20 cellular contexts compared by ENCODE assay signal in genomic region chr11:84146826-84147225, GRCh38.
DNase-seq lines count a peak whose midpoint lies in the region; ATAC-seq, FAIRE-seq and TF ChIP-seq lines count a peak whose summit lies in the region.
"Had no signal": no experiment of that assay in that cellular context is flagged by ENCODE, and none has a peak within 500 bp of the region (broad histone marks: within the 10 kb centered on the region; RNA-seq: fewer than 3 reads in every experiment).

No MANE protein-coding gene starts in this region.

- H4K5ac ChIP-seq in H1 (ENCODE audit: insufficient read length, low read depth, low read length) = no peak overlapping the region

- H3K27ac Mint-ChIP-seq in MCF 10A (ENCODE audit: low read depth, unreplicated experiment) = no peak overlapping the region
- H3K27ac Mint-ChIP-seq: CD8-positive, alpha-beta memory T cell had no signal

- H2AK5ac ChIP-seq in H1 (ENCODE audit: low read depth, low read length) = no peak overlapping the region

- H3K23ac ChIP-seq in H1 (ENCODE audit: insufficient read length) = no peak overlapping the region

- 0 out of 2 replicates have a peak, but pooled peaks have one; percentile 10 for TF ChIP-seq CTCF in SK-N-SH (IDR thresholded peaks at IDR 0.05)
- 0 out of 2 replicates have a peak, but pooled peaks have one; percentile 7 for TF ChIP-seq CTCF in LNCaP clone FGC (IDR thresholded peaks at IDR 0.05; ENCODE audit: control insufficient read depth, extremely low read depth, insufficient read depth)
- TF ChIP-seq CTCF in H1 (IDR thresholded peaks at IDR 0.05; ENCODE audit: control extremely low read depth in 1 of 3, insufficient read depth in 1 of 3, low read depth in 1 of 3, low read length in 3 of 3) = peak in 2 of 3 experiments; percentile 26 to 32; a peak in 3 of 4 replicates
- TF ChIP-seq CTCF in MCF 10A (IDR thresholded peaks at IDR 0.05; ENCODE audit: unreplicated experiment) = no peak

- H3K79me1 ChIP-seq in H1 (ENCODE audit: low read depth, low read length) = no peaks in the 10 kb centered on the region

- CTCF ChIA-PET in SK-N-SH (lab: Yijun Ruan, JAX) (interaction anchor here (1.2 kb wide), 1 partner anchor 310 kb away, joined by 3 read pairs; no protein-coding TSS in a partner anchor), H1 (lab: Charles Lee; ENCODE audit: partially characterized antibody) (interaction anchor here (0.6 to 2.9 kb wide), 11 partner anchors 9 to 326 kb away, joined by 3 to 19 read pairs (median 4); no protein-coding TSS in a partner anchor), MCF 10A (lab: Yijun Ruan, JAX) (interaction anchor here (0.8 kb wide), 1 partner anchor 12 kb away, joined by 3 read pairs; no protein-coding TSS in a partner anchor)

- H2AFZ ChIP-seq in SK-N-SH (ENCODE audit: low read depth) = no peak overlapping the region
- 0 out of 2 replicates have a peak overlapping the region, but pooled peaks have one; percentile 64 for H2AFZ ChIP-seq in H1 (ENCODE audit: low read length)

- H4K20me1 ChIP-seq in SK-N-SH (ENCODE audit: insufficient read depth) = no peaks in the 10 kb centered on the region
- no peaks in the 10 kb centered on the region for H4K20me1 ChIP-seq in H1 (replicated peaks in 1 of 2; ENCODE audit: control insufficient read depth in 1 of 2, insufficient read depth in 2 of 2, low read length in 2 of 2)
- H4K20me1 ChIP-seq: BLaER1 treated with 17β-estradiol and CSF1 and Interleukin-3, amounts not matched to agents 10 nM and 100 nM had no signal

- no peak overlapping the region for H2BK120ac ChIP-seq in H1 (replicated peaks; ENCODE audit: low read depth, low read length)

- H3K27me3 Mint-ChIP-seq in MCF 10A (ENCODE audit: insufficient read depth, unreplicated experiment) = no peaks in the 10 kb centered on the region
- H3K27me3 Mint-ChIP-seq: CD8-positive, alpha-beta memory T cell had no signal

- DNase-seq in SK-N-SH (no peak), LNCaP clone FGC (ENCODE audit: low read depth) (no peak), H1 (ENCODE audit: low read depth in 1 of 2, low spot score in 2 of 2) (no peak), substantia nigra (lab: John Stamatoyannopoulos, UW) (peak in 1 of 49 donors; percentile 4), MCF 10A (ENCODE audit: unreplicated experiment) (no peak), NCI-H1694 (lab: John Stamatoyannopoulos, UW) (no peak)
- DNase-seq: CD8-positive, alpha-beta memory T cell; DND-41; HCEC 1CT; MV-4-11; NCI-H187 treated with DMSO at 0.1 percent for 48 hours; NCI-H2171; NCI-H446; NK-92 treated with Interleukin-12 subunit alpha and Interleukin-12 subunit beta, amount 100 ng/mL, for 24 hours; SIG-M5 had no signal

- TF ChIP-seq RAD21 in SK-N-SH (IDR thresholded peaks at IDR 0.05; ENCODE audit: low read length) (no peak), H1 (IDR thresholded peaks at IDR 0.05 in 1 of 2, conservative IDR thresholded peaks at IDR 0.05 in 1 of 2; ENCODE audit: low read depth in 2 of 2, low read length in 2 of 2) (peak; percentile 30 to 36; a peak in 2 of 4 replicates)

- H3K27me3 ChIP-seq in SK-N-SH (ENCODE audit: insufficient read depth) = no peaks in the 10 kb centered on the region
- H3K27me3 ChIP-seq in H1 (replicated peaks in 1 of 4; ENCODE audit: control insufficient read depth in 3 of 4, extremely low read depth in 1 of 4, insufficient read depth in 3 of 4, low read length in 3 of 4) = no peaks in the 10 kb centered on the region
- H3K27me3 ChIP-seq: BLaER1 treated with 17β-estradiol and CSF1 and Interleukin-3, amounts not matched to agents 10 nM and 100 nM had no signal

- FAIRE-seq in H1 (lab: Jason Lieb, UNC) = no peak
- FAIRE-seq: A549, K562 had no signal

- no peaks in the 10 kb centered on the region for H3K36me3 Mint-ChIP-seq in MCF 10A (ENCODE audit: insufficient read depth, unreplicated experiment)
- H3K36me3 Mint-ChIP-seq: CD8-positive, alpha-beta memory T cell had no signal

- no peak overlapping the region for H4K91ac ChIP-seq in H1 (replicated peaks; ENCODE audit: insufficient read length, low read length)

- H3K27ac ChIP-seq in SK-N-SH (ENCODE audit: low read depth in 2 of 2, low read length in 1 of 2) = no peak overlapping the region
- no peak overlapping the region for H3K27ac ChIP-seq in H1 (ENCODE audit: low read depth, low read length)
- peak overlapping the region; percentile 46 for H3K27ac ChIP-seq in substantia nigra (ENCODE audit: low read depth, low read length, poor library complexity, severe bottlenecking)
- H3K27ac ChIP-seq: A549; BLaER1 treated with 17β-estradiol and CSF1 and Interleukin-3, amounts not matched to agents 10 nM and 100 nM had no signal

- WGBS in SK-N-SH (ENCODE audit: low lambda C conversion rate) = 52% methylated on average over 2 of the region's 2 CpGs
- 80% methylated on average over 2 of the region's 2 CpGs; no CpG with 5 or more reads in 1 of the 2 experiments for whole genome bisulfite sequencing in H1 (ENCODE audit: extremely low coverage in 1 of 2, insufficient coverage in 1 of 2, insufficient read length in 1 of 2, insufficient replicate concordance in 2 of 2, low coverage in 1 of 2, low lambda C conversion rate in 2 of 2, missing lambda C conversion rate in 1 of 2), 2 experiments

- H2BK12ac ChIP-seq in H1 (ENCODE audit: low read depth, low read length) = no peak overlapping the region

- H3K36me3 ChIP-seq in SK-N-SH (replicated peaks in 1 of 2; ENCODE audit: control insufficient read depth in 1 of 2, insufficient read depth in 2 of 2, low read length in 1 of 2) (no peaks in the 10 kb centered on the region), H1 (ENCODE audit: control insufficient read depth in 2 of 4, insufficient read depth in 4 of 4, low read length in 3 of 4) (no peaks in the 10 kb centered on the region)
- H3K36me3 ChIP-seq: BLaER1 treated with 17β-estradiol and CSF1 and Interleukin-3, amounts not matched to agents 10 nM and 100 nM had no signal

- H3K23me2 ChIP-seq in H1 (ENCODE audit: low read depth, low read length) = no peaks in the 10 kb centered on the region

- H3K9me3 Mint-ChIP-seq in MCF 10A (ENCODE audit: unreplicated experiment) = peaks cover 5% of the 10 kb centered on the region

- H3K18ac ChIP-seq in H1 (ENCODE audit: extremely low read depth, low read length) = no peak overlapping the region

- H3F3A ChIP-seq in SK-N-SH (replicated peaks; ENCODE audit: insufficient read depth) = no peaks in the 10 kb centered on the region

- H3K4me3 Mint-ChIP-seq in MCF 10A (ENCODE audit: unreplicated experiment) = no peak overlapping the region
- H3K4me3 Mint-ChIP-seq: CD8-positive, alpha-beta memory T cell had no signal

- H4K8ac ChIP-seq in H1 (ENCODE audit: extremely low read depth, insufficient read depth, low read length) = no peak overlapping the region

- no peak overlapping the region for H2BK20ac ChIP-seq in H1 (ENCODE audit: low read length)

- no peaks in the 10 kb centered on the region for H3K4me1 ChIP-seq in SK-N-SH (ENCODE audit: control insufficient read depth in 1 of 2, insufficient read depth in 2 of 2, low read depth in 1 of 2, low read length in 1 of 2)
- H3K4me1 ChIP-seq in H1 (replicated peaks in 1 of 4; ENCODE audit: control insufficient read depth in 3 of 4, insufficient read depth in 4 of 4, low read length in 3 of 4) = no peaks in the 10 kb centered on the region
- H3K4me1 ChIP-seq: A549; BLaER1 treated with 17β-estradiol and CSF1 and Interleukin-3, amounts not matched to agents 10 nM and 100 nM had no signal

- H3K4me3 ChIP-seq in SK-N-SH (ENCODE audit: low read depth in 2 of 2, low read length in 1 of 2) (no peak overlapping the region), LNCaP clone FGC (ENCODE audit: low read depth, low read length) (no peak overlapping the region), H1 (ENCODE audit: extremely low read depth in 1 of 4, insufficient read depth in 2 of 4, low read depth in 3 of 4, low read length in 4 of 4) (no peak overlapping the region)
- H3K4me3 ChIP-seq: A549; BLaER1 treated with 17β-estradiol and CSF1 and Interleukin-3, amounts not matched to agents 10 nM and 100 nM; K562 had no signal

- no peak for TF ChIP-seq POLR2A in H1 (IDR thresholded peaks at IDR 0.05; ENCODE audit: control extremely low read depth in 1 of 2, low read depth in 2 of 2, low read length in 2 of 2)

- H3K79me2 ChIP-seq in SK-N-SH (ENCODE audit: insufficient read depth) = no peaks in the 10 kb centered on the region
- no peaks in the 10 kb centered on the region for H3K79me2 ChIP-seq in H1 (ENCODE audit: control insufficient read depth in 1 of 2, insufficient read depth in 2 of 2, low read length in 2 of 2)

- TF ChIP-seq EP300 in SK-N-SH (IDR thresholded peaks at IDR 0.05; ENCODE audit: borderline replicate concordance in 1 of 2, low read depth in 1 of 2, low read length in 1 of 2) = no peak
- TF ChIP-seq EP300 in H1 (IDR thresholded peaks at IDR 0.05; ENCODE audit: borderline replicate concordance in 1 of 2, low read depth in 2 of 2, low read length in 2 of 2) = no peak

- H3K14ac ChIP-seq in H1 (ENCODE audit: insufficient read length) = no peak overlapping the region

- no peak overlapping the region for H2BK5ac ChIP-seq in H1 (ENCODE audit: low read depth, low read length)

- H3K9me2 ChIP-seq in SK-N-SH = no peaks in the 10 kb centered on the region

- POLR2A ChIA-PET in SK-N-SH (lab: Yijun Ruan, JAX) = no interaction called here
- POLR2A ChIA-PET in H1 (lab: Charles Lee; ENCODE audit: partially characterized antibody) = no interaction called here
- POLR2A ChIA-PET in MCF 10A (lab: Yijun Ruan, JAX) = no interaction called here

- ATAC-seq in SK-N-SH treated with all-trans-retinoic acid at 6 μM for 48 hours (no peak), HG02852 (IDR thresholded peaks at IDR 0.05; ENCODE audit: unreplicated experiment) (no peak)
- ATAC-seq: A549, K562 had no signal

- no TSS peak for BruUV-seq in MCF 10A (replicated peaks; lab: Mats Ljungman, UMichigan)

- intact Hi-C loops in MCF 10A (cut with micrococcal nuclease) = no loop called here

- H3K56ac ChIP-seq in H1 (replicated peaks; ENCODE audit: insufficient read length, low read depth, low read length) = no peak overlapping the region

- H3K9ac ChIP-seq in SK-N-SH (no peak overlapping the region), H1 (replicated peaks in 1 of 4; ENCODE audit: extremely low read depth in 1 of 4, low read depth in 3 of 4, low read length in 3 of 4) (no peak overlapping the region)
- H3K9ac ChIP-seq: BLaER1 treated with 17β-estradiol and CSF1 and Interleukin-3, amounts not matched to agents 10 nM and 100 nM had no signal

- H3K4me2 ChIP-seq in SK-N-SH = no peak overlapping the region
- H3K4me2 ChIP-seq in H1 (ENCODE audit: insufficient read depth in 1 of 2, low read depth in 2 of 2, low read length in 2 of 2) = no peak overlapping the region
- H3K4me2 ChIP-seq: A549; BLaER1 treated with 17β-estradiol and CSF1 and Interleukin-3, amounts not matched to agents 10 nM and 100 nM had no signal

- H3K9me3 ChIP-seq in SK-N-SH = no peaks in the 10 kb centered on the region
- H3K9me3 ChIP-seq in H1 (ENCODE audit: insufficient read depth in 2 of 2, low read depth in 1 of 2, low read length in 1 of 2) = no peaks in the 10 kb centered on the region
- H3K9me3 ChIP-seq: A549; BLaER1 treated with 17β-estradiol and CSF1 and Interleukin-3, amounts not matched to agents 10 nM and 100 nM had no signal

- no peaks in the 10 kb centered on the region for H3K4me1 Mint-ChIP-seq in MCF 10A (ENCODE audit: insufficient read depth, unreplicated experiment)
- H3K4me1 Mint-ChIP-seq: CD8-positive, alpha-beta memory T cell had no signal

- no peak overlapping the region for H2BK15ac ChIP-seq in H1 (ENCODE audit: low read length)

- H3K4ac ChIP-seq in H1 (replicated peaks; ENCODE audit: insufficient read length, low read depth, low read length) = no peak overlapping the region

Comparison
In these comparisons a context has a peak if more than half of its experiments do, and no peak if none do; other contexts are left out.
1. Of the 17 proteins assayed by ChIP-seq in both H1 and SK-N-SH: peak only in H1: RAD21; only in SK-N-SH: none; in both: CTCF; in neither: 15.